In the genomic region with DNA sequence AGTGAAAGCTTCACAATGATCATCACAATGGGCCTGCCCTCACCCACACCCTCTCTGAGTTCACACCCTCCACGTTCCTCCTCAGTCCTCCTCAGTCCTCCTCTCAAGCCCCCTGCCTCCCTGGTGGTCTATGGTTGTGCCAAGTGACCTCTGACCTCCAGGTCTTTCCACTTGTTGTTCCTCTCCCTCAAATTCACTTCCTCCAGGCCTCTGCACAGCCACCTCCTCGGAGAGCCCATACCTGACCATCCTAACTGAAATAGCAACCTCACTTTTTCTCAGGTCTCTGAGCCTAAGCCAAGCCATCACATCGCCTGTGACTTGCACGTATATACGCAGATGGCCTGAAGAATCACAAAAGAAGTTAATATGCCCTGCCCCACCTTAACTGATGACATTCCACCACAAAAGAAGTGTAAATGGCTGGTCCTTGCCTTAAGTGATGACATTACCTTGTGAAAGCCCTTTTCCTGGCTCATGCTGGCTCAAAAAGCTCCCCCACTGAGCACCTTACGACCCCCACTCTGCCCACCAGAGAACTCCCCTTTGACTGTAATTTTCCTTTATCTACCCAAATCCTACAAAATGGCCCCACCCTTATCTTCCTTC, we compare ENCODE assay signal across 29 cellular contexts.
"Had no signal": no experiment of that assay in that cellular context is flagged by ENCODE, and none has a peak within 500 bp of the region (broad histone marks: within the 10 kb centered on the region; RNA-seq: fewer than 3 reads in every experiment).

No MANE protein-coding gene starts in this region.

- H3K4me3 ChIP-seq: breast epithelium, esophagus muscularis mucosa, heart left ventricle, lower lobe of right lung, mucosa of descending colon, right lobe of liver, skin epidermis, thoracic aorta, vagina had no signal

- H3K4me1 ChIP-seq: breast epithelium, lower lobe of right lung, right lobe of liver, vagina had no signal

- H3K9me3 ChIP-seq: breast epithelium, esophagus muscularis mucosa, heart left ventricle, lower lobe of right lung, mucosa of descending colon, right lobe of liver, thoracic aorta, vagina had no signal

- H3K36me3 ChIP-seq: breast epithelium, esophagus muscularis mucosa, heart left ventricle, lower lobe of right lung, right lobe of liver, thoracic aorta, vagina, WERI-Rb-1 had no signal

- H3K27ac ChIP-seq: breast epithelium, esophagus muscularis mucosa, foreskin keratinocyte, heart left ventricle, lower lobe of right lung, right lobe of liver, skin epidermis, thoracic aorta, vagina, WERI-Rb-1 had no signal

- DNase-seq: activated CD4-positive, alpha-beta T cell treated with anti-CD3 and anti-CD28 coated beads for 1 hour; activated CD4-positive, alpha-beta T cell treated with anti-CD3 and anti-CD28 coated beads, Interleukin-2, amount 10 ng/mL, durations not matched to agents 7 days and 5 days; activated CD8-positive, alpha-beta T cell treated with anti-CD3 and anti-CD28 coated beads for 36 hours; activated gamma-delta T cell treated with Interleukin-2 at 50 U/mL for 16 hours; activated naive CD4-positive, alpha-beta T cell treated with anti-CD3 and anti-CD28 coated beads, Interleukin-2, amount 50 U/mL, for 16 hours; activated naive CD8-positive, alpha-beta T cell treated with anti-CD3 and anti-CD28 coated beads, Interleukin-2, amount 50 U/mL, for 24 hours; activated T-cell treated with anti-CD3 and anti-CD28 coated beads, Interleukin-2, amount 50 U/mL, for 4 hours; central memory CD4-positive, alpha-beta T cell; foreskin keratinocyte; heart left ventricle; hypothalamus; kidney glomerular epithelial cell; lower lobe of right lung; mesenchymal stem cell; mucosa of descending colon; right lobe of liver; stimulated activated CD4-positive, alpha-beta T cell treated with anti-CD3 and anti-CD28 coated beads, Interleukin-4, amount 100 ng/mL, for 24 hours; T-helper 17 cell; T1000; WERI-Rb-1 had no signal

- ATAC-seq: activated CD8-positive, alpha-beta T cell treated with anti-CD3 and anti-CD28 coated beads for 36 hours; activated naive CD8-positive, alpha-beta T cell treated with anti-CD3 and anti-CD28 coated beads, Interleukin-2, amount 50 U/mL, for 24 hours; activated T-cell treated with anti-CD3 and anti-CD28 coated beads, Interleukin-2, amount 50 U/mL, for 4 hours; activated T-helper 17 cell treated with anti-CD3 and anti-CD28 coated beads, Interleukin-2, amount 50 U/mL, for 72 hours; foreskin keratinocyte; heart left ventricle; left lobe of liver; mucosa of descending colon; natural killer cell treated with Interleukin-12 subunit alpha and Interleukin-12 subunit beta and Interleukin-15 and Interleukin-18, amount 100 ng/mL, for 72 hours; right lobe of liver; stimulated activated effector memory CD8-positive, alpha-beta T cell treated with anti-CD3 and anti-CD28 coated beads, Interleukin-12 subunit alpha, Interleukin-12 subunit beta, amount 100 ng/mL, for 72 hours; T-helper 17 cell had no signal

- H3K27me3 ChIP-seq: breast epithelium, esophagus muscularis mucosa, foreskin keratinocyte, heart left ventricle, right lobe of liver, vagina had no signal
